1 cellular context compared by ENCODE assay signal in the genomic region with DNA sequence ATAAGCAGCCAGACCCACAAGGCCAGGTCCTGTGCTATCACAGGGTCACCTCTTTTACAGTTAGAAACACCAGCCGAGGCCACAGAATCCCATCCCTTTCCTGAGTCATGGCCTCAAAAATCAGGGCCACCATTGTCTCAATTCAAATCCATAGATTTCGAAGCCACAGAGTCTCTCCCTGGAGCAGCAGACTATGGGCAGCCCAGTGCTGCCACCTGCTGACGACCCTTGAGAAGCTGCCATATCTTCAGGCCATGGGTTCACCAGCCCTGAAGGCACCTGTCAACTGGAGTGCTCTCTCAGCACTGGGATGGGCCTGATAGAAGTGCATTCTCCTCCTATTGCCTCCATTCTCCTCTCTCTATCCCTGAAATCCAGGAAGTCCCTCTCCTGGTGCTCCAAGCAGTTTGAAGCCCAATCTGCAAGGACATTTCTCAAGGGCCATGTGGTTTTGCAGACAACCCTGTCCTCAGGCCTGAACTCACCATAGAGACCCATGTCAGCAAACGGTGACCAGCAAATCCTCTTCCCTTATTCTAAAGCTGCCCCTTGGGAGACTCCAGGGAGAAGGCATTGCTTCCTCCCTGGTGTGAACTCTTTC.
TF ChIP-seq lines count a peak whose summit lies in the region.

No MANE protein-coding gene starts in this region.

TF ChIP-seq in HepG2, 621 proteins besides CTCF, POLR2A, EP300 and RAD21 (continued from another document):
- TF ChIP-seq, protein P1, sequence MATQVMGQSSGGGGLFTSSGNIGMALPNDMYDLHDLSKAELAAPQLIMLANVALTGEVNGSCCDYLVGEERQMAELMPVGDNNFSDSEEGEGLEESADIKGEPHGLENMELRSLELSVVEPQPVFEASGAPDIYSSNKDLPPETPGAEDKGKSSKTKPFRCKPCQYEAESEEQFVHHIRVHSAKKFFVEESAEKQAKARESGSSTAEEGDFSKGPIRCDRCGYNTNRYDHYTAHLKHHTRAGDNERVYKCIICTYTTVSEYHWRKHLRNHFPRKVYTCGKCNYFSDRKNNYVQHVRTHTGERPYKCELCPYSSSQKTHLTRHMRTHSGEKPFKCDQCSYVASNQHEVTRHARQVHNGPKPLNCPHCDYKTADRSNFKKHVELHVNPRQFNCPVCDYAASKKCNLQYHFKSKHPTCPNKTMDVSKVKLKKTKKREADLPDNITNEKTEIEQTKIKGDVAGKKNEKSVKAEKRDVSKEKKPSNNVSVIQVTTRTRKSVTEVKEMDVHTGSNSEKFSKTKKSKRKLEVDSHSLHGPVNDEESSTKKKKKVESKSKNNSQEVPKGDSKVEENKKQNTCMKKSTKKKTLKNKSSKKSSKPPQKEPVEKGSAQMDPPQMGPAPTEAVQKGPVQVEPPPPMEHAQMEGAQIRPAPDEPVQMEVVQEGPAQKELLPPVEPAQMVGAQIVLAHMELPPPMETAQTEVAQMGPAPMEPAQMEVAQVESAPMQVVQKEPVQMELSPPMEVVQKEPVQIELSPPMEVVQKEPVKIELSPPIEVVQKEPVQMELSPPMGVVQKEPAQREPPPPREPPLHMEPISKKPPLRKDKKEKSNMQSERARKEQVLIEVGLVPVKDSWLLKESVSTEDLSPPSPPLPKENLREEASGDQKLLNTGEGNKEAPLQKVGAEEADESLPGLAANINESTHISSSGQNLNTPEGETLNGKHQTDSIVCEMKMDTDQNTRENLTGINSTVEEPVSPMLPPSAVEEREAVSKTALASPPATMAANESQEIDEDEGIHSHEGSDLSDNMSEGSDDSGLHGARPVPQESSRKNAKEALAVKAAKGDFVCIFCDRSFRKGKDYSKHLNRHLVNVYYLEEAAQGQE (IDR thresholded peaks at IDR 0.05; ENCODE audit: borderline replicate concordance in 1 of 2, low read depth in 1 of 2, low read length in 2 of 2): peak; percentile 11 to 81
- peak; percentile 88 for TF ChIP-seq SMC3 (IDR thresholded peaks at IDR 0.05; ENCODE audit: low read length)
- peak; percentile 51 for TF ChIP-seq SALL1 (CRISPR knock-in tag; IDR thresholded peaks at IDR 0.05)
- peak; percentile 29; the same call in 1 of the 2 replicates for TF ChIP-seq SAP130 (CRISPR knock-in tag; IDR thresholded peaks at IDR 0.05; ENCODE audit: low read depth)
- TF ChIP-seq XRCC5 (optimal IDR thresholded peaks at IDR 0.05; ENCODE audit: low read length): peak; percentile 85
- peak; percentile 85 for TF ChIP-seq STAG1 (CRISPR knock-in tag; IDR thresholded peaks at IDR 0.05)
- no peak for TF ChIP-seq TMF1 (CRISPR knock-in tag; IDR thresholded peaks at IDR 0.05; ENCODE audit: low read depth)
- TF ChIP-seq, protein P2, sequence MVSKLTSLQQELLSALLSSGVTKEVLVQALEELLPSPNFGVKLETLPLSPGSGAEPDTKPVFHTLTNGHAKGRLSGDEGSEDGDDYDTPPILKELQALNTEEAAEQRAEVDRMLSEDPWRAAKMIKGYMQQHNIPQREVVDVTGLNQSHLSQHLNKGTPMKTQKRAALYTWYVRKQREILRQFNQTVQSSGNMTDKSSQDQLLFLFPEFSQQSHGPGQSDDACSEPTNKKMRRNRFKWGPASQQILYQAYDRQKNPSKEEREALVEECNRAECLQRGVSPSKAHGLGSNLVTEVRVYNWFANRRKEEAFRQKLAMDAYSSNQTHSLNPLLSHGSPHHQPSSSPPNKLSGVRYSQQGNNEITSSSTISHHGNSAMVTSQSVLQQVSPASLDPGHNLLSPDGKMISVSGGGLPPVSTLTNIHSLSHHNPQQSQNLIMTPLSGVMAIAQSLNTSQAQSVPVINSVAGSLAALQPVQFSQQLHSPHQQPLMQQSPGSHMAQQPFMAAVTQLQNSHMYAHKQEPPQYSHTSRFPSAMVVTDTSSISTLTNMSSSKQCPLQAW (CRISPR knock-in tag; IDR thresholded peaks at IDR 0.05): peak; percentile 44; the same call in 1 of the 2 replicates
- TF ChIP-seq CBX5 (CRISPR knock-in tag; IDR thresholded peaks at IDR 0.05; ENCODE audit: borderline replicate concordance): peak; percentile 57; the same call in 1 of the 2 replicates
- TF ChIP-seq, protein P3, sequence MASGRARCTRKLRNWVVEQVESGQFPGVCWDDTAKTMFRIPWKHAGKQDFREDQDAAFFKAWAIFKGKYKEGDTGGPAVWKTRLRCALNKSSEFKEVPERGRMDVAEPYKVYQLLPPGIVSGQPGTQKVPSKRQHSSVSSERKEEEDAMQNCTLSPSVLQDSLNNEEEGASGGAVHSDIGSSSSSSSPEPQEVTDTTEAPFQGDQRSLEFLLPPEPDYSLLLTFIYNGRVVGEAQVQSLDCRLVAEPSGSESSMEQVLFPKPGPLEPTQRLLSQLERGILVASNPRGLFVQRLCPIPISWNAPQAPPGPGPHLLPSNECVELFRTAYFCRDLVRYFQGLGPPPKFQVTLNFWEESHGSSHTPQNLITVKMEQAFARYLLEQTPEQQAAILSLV (CRISPR knock-in tag; IDR thresholded peaks at IDR 0.05; ENCODE audit: borderline replicate concordance): no peak
- 0 out of 2 replicates have a peak, but pooled peaks have one; percentile 16 for TF ChIP-seq MEIS1 (CRISPR knock-in tag; IDR thresholded peaks at IDR 0.05; ENCODE audit: borderline replicate concordance)
- 0 out of 2 replicates have a peak, but pooled peaks have one; percentile 51 for TF ChIP-seq TGIF2 (CRISPR knock-in tag; IDR thresholded peaks at IDR 0.05)
- TF ChIP-seq MIER2 (CRISPR knock-in tag; IDR thresholded peaks at IDR 0.05): peak; percentile 90
- TF ChIP-seq KDM2A (CRISPR knock-in tag; IDR thresholded peaks at IDR 0.05; ENCODE audit: borderline replicate concordance, low read depth): 0 out of 2 replicates have a peak, but pooled peaks have one; percentile 41
- TF ChIP-seq, protein P4, sequence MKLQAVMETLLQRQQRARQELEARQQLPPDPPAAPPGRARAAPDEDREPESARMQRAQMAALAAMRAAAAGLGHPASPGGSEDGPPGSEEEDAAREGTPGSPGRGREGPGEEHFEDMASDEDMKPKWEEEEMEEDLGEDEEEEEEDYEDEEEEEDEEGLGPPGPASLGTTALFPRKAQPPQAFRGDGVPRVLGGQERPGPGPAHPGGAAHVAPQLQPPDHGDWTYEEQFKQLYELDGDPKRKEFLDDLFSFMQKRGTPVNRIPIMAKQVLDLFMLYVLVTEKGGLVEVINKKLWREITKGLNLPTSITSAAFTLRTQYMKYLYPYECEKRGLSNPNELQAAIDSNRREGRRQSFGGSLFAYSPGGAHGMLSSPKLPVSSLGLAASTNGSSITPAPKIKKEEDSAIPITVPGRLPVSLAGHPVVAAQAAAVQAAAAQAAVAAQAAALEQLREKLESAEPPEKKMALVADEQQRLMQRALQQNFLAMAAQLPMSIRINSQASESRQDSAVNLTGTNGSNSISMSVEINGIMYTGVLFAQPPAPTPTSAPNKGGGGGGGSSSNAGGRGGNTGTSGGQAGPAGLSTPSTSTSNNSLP (IDR thresholded peaks at IDR 0.05; ENCODE audit: low read depth, low read length): no peak
- no peak for TF ChIP-seq NONO (IDR thresholded peaks at IDR 0.05)
- peak; percentile 42; the same call in 1 of the 2 replicates for TF ChIP-seq NONO (CRISPR knock-in tag; conservative IDR thresholded peaks at IDR 0.05)
